8 cellular contexts compared by ENCODE assay signal in the genomic region with DNA sequence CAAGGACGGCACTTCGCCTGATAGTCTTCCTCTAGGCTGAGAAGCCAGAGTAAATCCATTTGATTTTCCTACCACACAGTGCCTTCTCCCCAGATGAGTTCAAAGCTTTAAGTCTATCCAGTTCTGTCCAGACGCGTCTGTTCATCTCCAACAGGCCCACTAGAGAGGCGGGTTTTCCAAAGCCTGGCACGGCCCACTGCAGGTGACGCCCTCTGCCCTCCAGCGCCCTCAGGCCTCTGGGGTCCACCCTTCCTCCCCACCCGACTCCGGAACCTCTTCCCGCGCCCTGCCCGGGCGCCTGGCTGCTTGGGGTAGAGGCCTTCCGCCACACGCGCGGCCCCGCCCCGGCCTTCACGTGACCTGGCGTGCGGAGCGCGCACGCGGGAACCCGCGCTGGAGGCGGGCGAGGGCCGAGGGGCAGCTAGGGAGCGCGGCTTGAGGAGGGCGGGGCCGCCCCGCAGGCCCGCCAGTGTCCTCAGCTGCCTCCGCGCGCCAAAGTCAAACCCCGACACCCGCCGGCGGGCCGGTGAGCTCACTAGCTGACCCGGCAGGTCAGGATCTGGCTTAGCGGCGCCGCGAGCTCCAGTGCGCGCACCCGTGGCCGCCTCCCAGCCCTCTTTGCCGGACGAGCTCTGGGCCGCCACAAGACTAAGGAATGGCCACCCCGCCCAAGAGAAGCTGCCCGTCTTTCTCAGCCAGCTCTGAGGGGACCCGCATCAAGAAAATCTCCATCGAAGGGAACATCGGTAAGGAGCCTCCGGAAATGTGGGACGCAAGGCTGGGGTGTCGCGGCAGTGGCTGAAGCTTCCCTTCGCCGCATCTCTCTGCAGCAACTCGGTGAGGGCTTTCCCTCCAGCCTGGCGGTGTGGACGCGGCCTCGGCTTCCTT. TPM values are rescaled to one million over a fixed set of nuclear protein-coding genes. Genes with fewer than 3 reads are reported as not detected.
DNase-seq lines count a peak whose midpoint lies in the region; ATAC-seq and FAIRE-seq lines count a peak whose summit lies in the region.

TSS of gene DCK (plus strand) at position 469 of the 888 bp plus-strand sequence. CDS start at position 656, 187 bp downstream.

- no peaks in the 10 kb centered on the region for H3K9me3 ChIP-seq in right cardiac atrium (ENCODE audit: control insufficient read depth, low read length)

- peak; percentile 86 for FAIRE-seq in urothelium cell line (lab: Jason Lieb, UNC)

- intact Hi-C loops in right cardiac atrium (cut with DNase I), result loop anchor here in 3 of 4 donors (10.0 kb wide), 2 partner anchors 149 to 159 kb away; partner anchors contain the start of gene GRSF1 (in 2 of the 3)

- peaks cover 3% of the 10 kb centered on the region for H3K4me1 ChIP-seq in right cardiac atrium (ENCODE audit: control insufficient read depth, insufficient read depth, low read length)

- under 1% methylated on average over 74 of the region's 74 CpGs for WGBS in right cardiac atrium

- peak within 1 kb of the TSS; percentile 84 for H3K27ac ChIP-seq in right cardiac atrium (ENCODE audit: low read length)

- DNase-seq in NCI-H146 treated with DMSO at 0.1 percent for 48 hours (lab: John Stamatoyannopoulos, UW; ENCODE audit: unreplicated experiment) (peak; percentile 87), T-helper 2 cell (peak; percentile 68 to 94 (median 78)), anterior cingulate cortex (lab: John Stamatoyannopoulos, UW) (peak; percentile 31 to 90 (median 81)), right cardiac atrium (peak; percentile 93 to 97 (median 97)), pulmonary artery endothelial cell (ENCODE audit: low read depth, low spot score) (peak; percentile 63), urothelium cell line (ENCODE audit: low spot score) (peak; percentile 96)

- peak within 1 kb of the TSS; percentile 80 for H3K4me3 ChIP-seq in right cardiac atrium (ENCODE audit: low read length)

- H3K27me3 ChIP-seq in right cardiac atrium (ENCODE audit: control insufficient read depth, insufficient read depth), result no peaks in the 10 kb centered on the region

- ATAC-seq in GM18499 (IDR thresholded peaks at IDR 0.05; ENCODE audit: insufficient read depth, unreplicated experiment), result peak; percentile 39
- peak; percentile 65 for ATAC-seq in HG02884 (IDR thresholded peaks at IDR 0.05; ENCODE audit: unreplicated experiment)
- peak; percentile 100 for ATAC-seq in right cardiac atrium

RNA-seq across cellular contexts. Expression of gene DCK, which starts in this region (rescaled TPM):
- 1 to 10 TPM; 6.3 to 8.6 (median 7.2) TPM for total RNA-seq in right cardiac atrium
- 4.7 TPM for polyA plus RNA-seq in right cardiac atrium
- total RNA-seq in pulmonary artery endothelial cell, result 15.6 and 21.6 TPM in 2 replicates

Comparison
In these comparisons a context has a peak if more than half of its experiments do, and no peak if none do; other contexts are left out.
1. Peak in every context shown above with its lines: DNase-seq, ATAC-seq, H3K4me3 ChIP-seq and H3K27ac ChIP-seq.
2. ATAC-seq: peak in every context shown above with its lines; median percentile 100 in right cardiac atrium; 65 in HG02884; 39 in GM18499.